ENCODE assay signal across 1 cellular context in genomic region chr2:176565641-176566323, GRCh38.
TF ChIP-seq lines count a peak whose summit lies in the region.

No MANE protein-coding gene starts in this region.

TF ChIP-seq in HEK293, 187 proteins besides CTCF, POLR2A, EP300 and RAD21 (continued from another document):
- TF ChIP-seq ZBTB44 (tag by site-specific recombination; IDR thresholded peaks at IDR 0.05) (no peak), ZNF274 (IDR thresholded peaks at IDR 0.05; ENCODE audit: low read length) (no peak), ZNF274 (tag by site-specific recombination; IDR thresholded peaks at IDR 0.05; ENCODE audit: borderline replicate concordance) (no peak), ZNF18 (tag by site-specific recombination; IDR thresholded peaks at IDR 0.05) (no peak), EGR2 (tag by site-specific recombination; IDR thresholded peaks at IDR 0.05; ENCODE audit: low read depth) (no peak), ZNF76 (tag by site-specific recombination; IDR thresholded peaks at IDR 0.05; ENCODE audit: borderline replicate concordance, low read depth) (no peak), ZBTB49 (tag by site-specific recombination; IDR thresholded peaks at IDR 0.05; ENCODE audit: low read depth) (no peak), ZEB2 (tag by site-specific recombination; IDR thresholded peaks at IDR 0.05) (no peak)
